1 cellular context compared by ENCODE assay signal in the genomic region with DNA sequence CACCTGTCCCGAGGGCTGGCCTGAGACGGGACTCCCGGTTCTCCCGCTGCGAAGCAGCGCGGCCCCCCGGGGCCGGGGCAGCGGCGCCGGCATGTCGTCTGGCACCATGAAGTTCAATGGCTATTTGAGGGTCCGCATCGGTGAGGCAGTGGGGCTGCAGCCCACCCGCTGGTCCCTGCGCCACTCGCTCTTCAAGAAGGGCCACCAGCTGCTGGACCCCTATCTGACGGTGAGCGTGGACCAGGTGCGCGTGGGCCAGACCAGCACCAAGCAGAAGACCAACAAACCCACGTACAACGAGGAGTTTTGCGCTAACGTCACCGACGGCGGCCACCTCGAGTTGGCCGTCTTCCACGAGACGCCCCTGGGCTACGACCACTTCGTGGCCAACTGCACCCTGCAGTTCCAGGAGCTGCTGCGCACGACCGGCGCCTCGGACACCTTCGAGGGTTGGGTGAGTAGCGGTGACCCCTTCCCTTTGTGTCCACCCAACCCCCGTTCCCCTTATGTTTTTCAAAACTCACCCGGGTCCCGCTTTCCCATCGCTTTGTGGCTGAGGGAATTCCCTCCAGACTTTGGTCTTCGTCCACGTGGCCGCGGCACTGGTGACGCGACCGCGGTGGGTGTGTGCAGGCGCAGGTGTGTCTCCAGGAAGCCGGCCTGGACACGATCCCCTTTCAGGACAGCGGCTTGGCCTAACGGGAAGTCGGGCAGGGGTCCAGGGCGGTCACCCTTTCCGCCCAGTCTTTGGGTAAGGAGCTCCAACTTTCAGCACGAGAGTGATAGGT.
TF ChIP-seq lines count a peak whose summit lies in the region.

No MANE protein-coding gene starts in this region.

TF ChIP-seq in SK-N-SH, 30 proteins besides CTCF, POLR2A, EP300 and RAD21 (continued from another document):
- TF ChIP-seq TEAD4 (IDR thresholded peaks at IDR 0.05; ENCODE audit: borderline replicate concordance, insufficient read depth) (no peak), POLR2AphosphoS5 (IDR thresholded peaks at IDR 0.05; ENCODE audit: low read depth, low read length) (no peak), FOSL2 (IDR thresholded peaks at IDR 0.05; ENCODE audit: borderline replicate concordance, low read depth) (no peak), RCOR1 (IDR thresholded peaks at IDR 0.05; ENCODE audit: low read length) (no peak), FOXM1 (IDR thresholded peaks at IDR 0.05; ENCODE audit: low read depth) (no peak), EZH2phosphoT487 (IDR thresholded peaks at IDR 0.05; ENCODE audit: borderline replicate concordance, low read depth) (no peak), RFX5 (IDR thresholded peaks at IDR 0.05; ENCODE audit: low read length) (no peak), ELF1 (IDR thresholded peaks at IDR 0.05) (no peak), CHD2 (IDR thresholded peaks at IDR 0.05; ENCODE audit: low read length, partially characterized antibody) (no peak)
- TF ChIP-seq, protein P1, sequence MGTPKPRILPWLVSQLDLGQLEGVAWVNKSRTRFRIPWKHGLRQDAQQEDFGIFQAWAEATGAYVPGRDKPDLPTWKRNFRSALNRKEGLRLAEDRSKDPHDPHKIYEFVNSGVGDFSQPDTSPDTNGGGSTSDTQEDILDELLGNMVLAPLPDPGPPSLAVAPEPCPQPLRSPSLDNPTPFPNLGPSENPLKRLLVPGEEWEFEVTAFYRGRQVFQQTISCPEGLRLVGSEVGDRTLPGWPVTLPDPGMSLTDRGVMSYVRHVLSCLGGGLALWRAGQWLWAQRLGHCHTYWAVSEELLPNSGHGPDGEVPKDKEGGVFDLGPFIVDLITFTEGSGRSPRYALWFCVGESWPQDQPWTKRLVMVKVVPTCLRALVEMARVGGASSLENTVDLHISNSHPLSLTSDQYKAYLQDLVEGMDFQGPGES (IDR thresholded peaks at IDR 0.05; ENCODE audit: low read depth, low read length) = no peak
- TF ChIP-seq, protein P2, sequence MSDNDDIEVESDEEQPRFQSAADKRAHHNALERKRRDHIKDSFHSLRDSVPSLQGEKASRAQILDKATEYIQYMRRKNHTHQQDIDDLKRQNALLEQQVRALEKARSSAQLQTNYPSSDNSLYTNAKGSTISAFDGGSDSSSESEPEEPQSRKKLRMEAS (IDR thresholded peaks at IDR 0.05; ENCODE audit: low read depth) = no peak
- TF ChIP-seq, protein P3, sequence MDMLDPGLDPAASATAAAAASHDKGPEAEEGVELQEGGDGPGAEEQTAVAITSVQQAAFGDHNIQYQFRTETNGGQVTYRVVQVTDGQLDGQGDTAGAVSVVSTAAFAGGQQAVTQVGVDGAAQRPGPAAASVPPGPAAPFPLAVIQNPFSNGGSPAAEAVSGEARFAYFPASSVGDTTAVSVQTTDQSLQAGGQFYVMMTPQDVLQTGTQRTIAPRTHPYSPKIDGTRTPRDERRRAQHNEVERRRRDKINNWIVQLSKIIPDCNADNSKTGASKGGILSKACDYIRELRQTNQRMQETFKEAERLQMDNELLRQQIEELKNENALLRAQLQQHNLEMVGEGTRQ (IDR thresholded peaks at IDR 0.05; ENCODE audit: borderline replicate concordance, low read depth, low read length) = no peak
